ENCODE assay signal across 22 cellular contexts in genomic region chr5:75463726-75464125, GRCh38. TPM values are rescaled to one million over a fixed set of nuclear protein-coding genes. Genes with fewer than 3 reads are reported as not detected.
DNase-seq lines count a peak whose midpoint lies in the region; ATAC-seq, FAIRE-seq and TF ChIP-seq lines count a peak whose summit lies in the region.
"Had no signal": no experiment of that assay in that cellular context is flagged by ENCODE, and none has a peak within 500 bp of the region (broad histone marks: within the 10 kb centered on the region; RNA-seq: fewer than 3 reads in every experiment).

No MANE protein-coding gene starts in this region.

- H3K4me1 ChIP-seq in breast epithelium (no peaks in the 10 kb centered on the region), mammary epithelial cell (ENCODE audit: insufficient read depth, low read length) (peaks cover 9% of the 10 kb centered on the region), keratinocyte (ENCODE audit: control insufficient read depth, extremely low read depth, insufficient read depth, low read length) (peaks cover 9% of the 10 kb centered on the region), upper lobe of right lung (peaks cover 17% of the 10 kb centered on the region)
- H3K4me1 ChIP-seq: Peyer's patch, prostate gland, uterus had no signal

- H4K20me1 ChIP-seq in mammary epithelial cell (ENCODE audit: insufficient read depth, low read length), result no peaks in the 10 kb centered on the region
- no peaks in the 10 kb centered on the region for H4K20me1 ChIP-seq in keratinocyte (ENCODE audit: control insufficient read depth, extremely low read depth, insufficient read depth, low read length)

- peaks cover 12% of the 10 kb centered on the region for H3K36me3 Mint-ChIP-seq in MCF 10A (ENCODE audit: insufficient read depth, unreplicated experiment)

- dilution Hi-C loops in mammary epithelial cell (cut with HindIII; ENCODE audit: low sequenced_read_pairs), result no loop called here
- dilution Hi-C loops in keratinocyte (cut with MboI; ENCODE audit: extremely low pct_ligation_motif_present, low sequenced_read_pairs), result no loop called here

- intact Hi-C loops in MCF 10A (cut with micrococcal nuclease) (no loop called here), breast epithelium (cut with DNase I; ENCODE audit: low total_unique reads) (no loop called here), mammary epithelial cell (cut with micrococcal nuclease) (no loop called here), upper lobe of right lung (cut with DNase I) (no loop called here)

- DNase-seq in MCF 10A (ENCODE audit: unreplicated experiment), result peak; percentile 37
- no peak for DNase-seq in breast epithelium (ENCODE audit: low spot score in 2 of 2)
- DNase-seq in mammary epithelial cell, result peak; percentile 45
- DNase-seq in keratinocyte (ENCODE audit: low read depth, low spot score), result no peak
- no peak for DNase-seq in upper lobe of right lung
- DNase-seq in HK-2 (ENCODE audit: unreplicated experiment), result no peak
- no peak for DNase-seq in Kasumi-1 (lab: John Stamatoyannopoulos, UW)
- DNase-seq in islet precursor cell, result no peak
- DNase-seq: activated CD8-positive, alpha-beta memory T cell treated with anti-CD3 and anti-CD28 coated beads, Interleukin-2, amount 50 U/mL, for 4 hours; activated naive CD8-positive, alpha-beta T cell treated with anti-CD3 and anti-CD28 coated beads, Interleukin-2, amount 10 ng/mL, durations not matched to agents 7 days and 5 days; effector memory CD4-positive, alpha-beta T cell; head of caudate nucleus; NCI-H1436; NCI-H345; Peyer's patch; substantia nigra; uterus had no signal

- peak overlapping the region; percentile 2 for H3K4me2 ChIP-seq in mammary epithelial cell (ENCODE audit: insufficient read depth, low read depth, low read length)
- H3K4me2 ChIP-seq in keratinocyte (ENCODE audit: control insufficient read depth, extremely low read depth, insufficient read depth, low read depth, low read length), result peak overlapping the region; percentile 17

- no peak overlapping the region for H2AFZ ChIP-seq in mammary epithelial cell (ENCODE audit: low read depth, low read length)
- H2AFZ ChIP-seq in keratinocyte (ENCODE audit: control insufficient read depth, low read length), result no peak overlapping the region

- H3K4me3 ChIP-seq in breast epithelium (no peak overlapping the region), mammary epithelial cell (replicated peaks in 1 of 3; ENCODE audit: insufficient read depth in 1 of 3, low read depth in 2 of 3, low read length in 3 of 3) (no peak overlapping the region), keratinocyte (ENCODE audit: control insufficient read depth in 2 of 3, extremely low read depth in 1 of 3, insufficient read depth in 2 of 3, low read depth in 1 of 3, low read length in 3 of 3) (no peak overlapping the region), upper lobe of right lung (no peak overlapping the region)
- H3K4me3 ChIP-seq: Peyer's patch, prostate gland, uterus had no signal

- no peaks in the 10 kb centered on the region for H3K36me3 ChIP-seq in breast epithelium
- H3K36me3 ChIP-seq in mammary epithelial cell (ENCODE audit: insufficient read depth, low read length), result no peaks in the 10 kb centered on the region
- H3K36me3 ChIP-seq in keratinocyte (ENCODE audit: control insufficient read depth in 2 of 2, extremely low read depth in 1 of 2, insufficient read depth in 2 of 2, low read length in 2 of 2), result no peaks in the 10 kb centered on the region
- H3K36me3 ChIP-seq in upper lobe of right lung, result no peaks in the 10 kb centered on the region
- H3K36me3 ChIP-seq: Peyer's patch, prostate gland, uterus had no signal

- H3K9me3 ChIP-seq in breast epithelium (peaks cover 8 to 9% of the 10 kb centered on the region in 2 donors), mammary epithelial cell (replicated peaks; ENCODE audit: insufficient read depth, low read length) (no peaks in the 10 kb centered on the region), keratinocyte (ENCODE audit: control insufficient read depth, low read depth, low read length) (no peaks in the 10 kb centered on the region), upper lobe of right lung (peaks cover 4% of the 10 kb centered on the region)
- H3K9me3 ChIP-seq: prostate gland had no signal

- H3K4me1 Mint-ChIP-seq in MCF 10A (ENCODE audit: insufficient read depth, unreplicated experiment), result peaks cover 29% of the 10 kb centered on the region

- in situ Hi-C loops in mammary epithelial cell (cut with MboI; ENCODE audit: low sequenced_read_pairs in 2 of 2), result no loop called here

- BruUV-seq in MCF 10A (replicated peaks; lab: Mats Ljungman, UMichigan) (no TSS peak), mammary epithelial cell (replicated peaks; lab: Mats Ljungman, UMichigan) (no TSS peak)

- H3K9me1 ChIP-seq in keratinocyte (ENCODE audit: control insufficient read depth, extremely low read depth, insufficient read depth, low read length), result no peaks in the 10 kb centered on the region

- no peak overlapping the region for H3K4me3 Mint-ChIP-seq in MCF 10A (ENCODE audit: unreplicated experiment)
- H3K4me3 Mint-ChIP-seq: activated naive CD8-positive, alpha-beta T cell treated with anti-CD3 and anti-CD28 coated beads, Interleukin-2, amount 10 ng/mL, durations not matched to agents 7 days and 5 days; activated T-helper 17 cell treated with anti-CD3 and anti-CD28 coated beads, Interleukin-2, amount 50 U/mL, for 72 hours; T-helper 1 cell treated with Interleukin-12 subunit alpha and Interleukin-12 subunit beta and Interleukin-4 antibody, amounts not matched to agents 30 μg/mL and 1 μg/mL, for 36 hours had no signal

- H3K27ac Mint-ChIP-seq in MCF 10A (ENCODE audit: low read depth, unreplicated experiment), result no peak overlapping the region
- H3K27ac Mint-ChIP-seq: activated naive CD8-positive, alpha-beta T cell treated with anti-CD3 and anti-CD28 coated beads, Interleukin-2, amount 10 ng/mL, durations not matched to agents 7 days and 5 days; activated T-helper 17 cell treated with anti-CD3 and anti-CD28 coated beads, Interleukin-2, amount 50 U/mL, for 72 hours; T-helper 1 cell treated with Interleukin-12 subunit alpha and Interleukin-12 subunit beta and Interleukin-4 antibody, amounts not matched to agents 30 μg/mL and 1 μg/mL, for 36 hours had no signal

- H3K79me2 ChIP-seq in mammary epithelial cell (ENCODE audit: insufficient read depth, low read length) (peaks cover 81% of the 10 kb centered on the region), keratinocyte (ENCODE audit: control insufficient read depth, insufficient read depth, low read length) (peaks cover 16% of the 10 kb centered on the region)

- H3K27me3 ChIP-seq in breast epithelium, result no peaks in the 10 kb centered on the region
- no peaks in the 10 kb centered on the region for H3K27me3 ChIP-seq in mammary epithelial cell (ENCODE audit: insufficient read depth, low read length)
- no peaks in the 10 kb centered on the region for H3K27me3 ChIP-seq in keratinocyte (ENCODE audit: control insufficient read depth, extremely low read depth, insufficient read depth, low read length)
- no peaks in the 10 kb centered on the region for H3K27me3 ChIP-seq in upper lobe of right lung
- H3K27me3 ChIP-seq: Peyer's patch, uterus had no signal

- POLR2A ChIA-PET in MCF 10A (lab: Yijun Ruan, JAX), result no interaction called here

- 100% methylated on average over 2 of the region's 2 CpGs for WGBS in mammary epithelial cell (ENCODE audit: low coverage, missing lambda C conversion rate)

- peak; percentile 59 for ATAC-seq in upper lobe of right lung
- ATAC-seq: activated T-helper 17 cell treated with anti-CD3 and anti-CD28 coated beads, Interleukin-2, amount 50 U/mL, for 72 hours had no signal

- TF ChIP-seq POLR2A in breast epithelium (IDR thresholded peaks at IDR 0.05), result no peak

- no peak overlapping the region for H3K9ac ChIP-seq in mammary epithelial cell (ENCODE audit: insufficient read depth, low read length)
- no peak overlapping the region for H3K9ac ChIP-seq in keratinocyte (ENCODE audit: control insufficient read depth, extremely low read depth, insufficient read depth, low read length)

- H3K9me3 Mint-ChIP-seq in MCF 10A (ENCODE audit: unreplicated experiment), result peaks cover 8% of the 10 kb centered on the region

- CTCF ChIA-PET in MCF 10A (lab: Yijun Ruan, JAX), result no interaction called here
- CTCF ChIA-PET in mammary epithelial cell (lab: Charles Lee; ENCODE audit: low non-redundant PET), result no interaction called here

- peak; percentile 87 for FAIRE-seq in keratinocyte (lab: Jason Lieb, UNC)

- TF ChIP-seq CTCF in MCF 10A (IDR thresholded peaks at IDR 0.05; ENCODE audit: unreplicated experiment) (no peak), breast epithelium (IDR thresholded peaks at IDR 0.05) (no peak), mammary epithelial cell (conservative IDR thresholded peaks at IDR 0.05 in 1 of 2, IDR thresholded peaks at IDR 0.05 in 1 of 2; ENCODE audit: extremely low read depth in 1 of 2, insufficient read depth in 1 of 2, low read depth in 1 of 2, low read length in 2 of 2) (no peak), keratinocyte (optimal IDR thresholded peaks at IDR 0.05 in 1 of 3, IDR thresholded peaks at IDR 0.05 in 1 of 3, conservative IDR thresholded peaks at IDR 0.05 in 1 of 3; ENCODE audit: extremely low read depth in 1 of 3, insufficient read depth in 2 of 3, low read length in 3 of 3) (no peak), upper lobe of right lung (IDR thresholded peaks at IDR 0.05) (no peak)

- no peaks in the 10 kb centered on the region for H3K27me3 Mint-ChIP-seq in MCF 10A (ENCODE audit: insufficient read depth, unreplicated experiment)
- H3K27me3 Mint-ChIP-seq: activated naive CD8-positive, alpha-beta T cell treated with anti-CD3 and anti-CD28 coated beads, Interleukin-2, amount 10 ng/mL, durations not matched to agents 7 days and 5 days; activated T-helper 17 cell treated with anti-CD3 and anti-CD28 coated beads, Interleukin-2, amount 50 U/mL, for 72 hours had no signal

- no peak overlapping the region for H3K27ac ChIP-seq in breast epithelium
- no peak overlapping the region for H3K27ac ChIP-seq in mammary epithelial cell (ENCODE audit: insufficient read depth, low read depth, low read length)
- H3K27ac ChIP-seq in keratinocyte (ENCODE audit: control insufficient read depth, insufficient read depth, low read length), result no peak overlapping the region
- no peak overlapping the region for H3K27ac ChIP-seq in upper lobe of right lung
- H3K27ac ChIP-seq: HL-60, Peyer's patch, prostate gland, uterus, VCaP had no signal

RNA-seq across cellular contexts. Expression of gene CERT1, which starts 47.7 kb away (rescaled TPM):
- total RNA-seq in MCF 10A (2022) (19.6 and 21.7 TPM in 2 replicates), breast epithelium (10 to 100 TPM; 37.7 to 84.0 (median 42.1) TPM), mammary epithelial cell (10 to 100 TPM; 25.7 to 27.5 TPM), upper lobe of right lung (60.7 TPM)
- polyA plus RNA-seq in mammary epithelial cell (6.9 TPM), keratinocyte (13.0 to 20.8 TPM (median 14.2 TPM) in 3 replicates)
- polyA minus RNA-seq in mammary epithelial cell (27.3 TPM), keratinocyte (24.7 to 51.6 TPM (median 27.3 TPM) in 3 replicates)
- 78.7 TPM for polyA plus RNA-seq in keratinocyte (2011; ENCODE audit: low read depth)
- polyA plus RNA-seq in keratinocyte (2011; cell fraction: cytosol; rRNA removed), result 13.0 and 18.9 TPM in 2 replicates
- polyA plus RNA-seq in keratinocyte (2011; cell fraction: nucleus; rRNA removed), result 23.9 and 29.8 TPM in 2 replicates
- 19.6 and 29.5 TPM in 2 replicates for polyA plus RNA-seq in keratinocyte (2012; ENCODE audit: low replicate concordance)
- 33.2 TPM for polyA minus RNA-seq in keratinocyte (2011; cell fraction: cytosol; rRNA and poly(A)+ RNA removed)
- polyA minus RNA-seq in keratinocyte (2011; cell fraction: nucleus; rRNA and poly(A)+ RNA removed), result 28.8 and 58.6 TPM in 2 replicates

RNA-seq across cellular contexts. Expression of gene POLK, which starts 48.0 kb away (rescaled TPM):
- total RNA-seq in MCF 10A (2022), result 30.2 and 34.9 TPM in 2 replicates
- 10 to 100 TPM; 44.0 to 58.4 (median 44.9) TPM for total RNA-seq in breast epithelium
- 10 to 100 TPM; 26.4 to 32.8 TPM for total RNA-seq in mammary epithelial cell
- 7.8 TPM for polyA plus RNA-seq in mammary epithelial cell
- polyA minus RNA-seq in mammary epithelial cell, result 78.7 TPM
- 12.1 to 25.8 TPM (median 18.7 TPM) in 3 replicates for polyA plus RNA-seq in keratinocyte
- 20.6 TPM for polyA plus RNA-seq in keratinocyte (2011; ENCODE audit: low read depth)
- polyA plus RNA-seq in keratinocyte (2011; cell fraction: cytosol; rRNA removed), result 8.9 and 24.6 TPM in 2 replicates
- polyA plus RNA-seq in keratinocyte (2011; cell fraction: nucleus; rRNA removed), result 38.4 and 47.6 TPM in 2 replicates
- 7.1 and 9.1 TPM in 2 replicates for polyA plus RNA-seq in keratinocyte (2012; ENCODE audit: low replicate concordance)
- 12.9 to 54.3 TPM (median 30.0 TPM) in 3 replicates for polyA minus RNA-seq in keratinocyte
- 7.5 TPM for polyA minus RNA-seq in keratinocyte (2011; cell fraction: cytosol; rRNA and poly(A)+ RNA removed)
- polyA minus RNA-seq in keratinocyte (2011; cell fraction: nucleus; rRNA and poly(A)+ RNA removed), result 20.5 and 50.7 TPM in 2 replicates
- 38.2 TPM for total RNA-seq in upper lobe of right lung

Comparison
In these comparisons a context has a peak if more than half of its experiments do, and no peak if none do; other contexts are left out.
1. DNase-seq: peak in MCF 10A (single experiment) and mammary epithelial cell (single experiment); none in breast epithelium (0 of 2), keratinocyte (single experiment), upper lobe of right lung (single experiment), HK-2 (single experiment), Kasumi-1 (0 of 2) and islet precursor cell (single experiment).